In the genomic region with DNA sequence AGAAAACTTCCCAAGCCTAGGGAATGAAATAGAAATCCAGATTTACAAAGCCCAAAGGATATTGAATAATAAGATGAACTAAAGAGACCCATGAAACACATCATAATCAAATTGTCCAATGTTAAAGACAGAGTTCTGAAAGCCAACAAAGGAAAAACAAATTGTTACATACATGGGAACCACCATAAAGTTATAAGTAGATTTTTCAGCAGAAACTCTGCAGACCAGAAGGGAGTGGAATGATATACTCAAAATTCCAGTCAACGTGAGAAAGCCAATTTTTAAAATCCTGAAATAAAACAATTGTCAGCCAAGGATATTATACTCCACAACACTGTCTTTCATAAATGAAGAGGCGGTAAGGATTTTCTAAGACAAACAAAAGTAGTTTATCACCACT, we compare ENCODE assay signal across 31 cellular contexts. TPM values are rescaled to one million over a fixed set of nuclear protein-coding genes. Genes with fewer than 3 reads are reported as not detected.
DNase-seq lines count a peak whose midpoint lies in the region; ATAC-seq, FAIRE-seq and TF ChIP-seq lines count a peak whose summit lies in the region.
"Had no signal": no experiment of that assay in that cellular context is flagged by ENCODE, and none has a peak within 500 bp of the region (broad histone marks: within the 10 kb centered on the region; RNA-seq: fewer than 3 reads in every experiment).

No MANE protein-coding gene starts in this region.

- H3K9ac ChIP-seq in K562 (ENCODE audit: insufficient read depth in 1 of 2, low read depth in 2 of 2, low read length in 2 of 2), result no peak overlapping the region
- H3K9ac ChIP-seq: BLaER1; BLaER1 treated with 17β-estradiol and CSF1 and Interleukin-3, amounts not matched to agents 10 nM and 100 nM had no signal

- H3K27ac ChIP-seq in HEK293 (ENCODE audit: extremely low read depth, low read depth, low read length), result no peak overlapping the region
- no peak overlapping the region for H3K27ac ChIP-seq in K562 (ENCODE audit: extremely low read depth, low read depth, low read length)
- H3K27ac ChIP-seq: 22Rv1; A549; BLaER1; BLaER1 treated with 17β-estradiol and CSF1 and Interleukin-3, amounts not matched to agents 10 nM and 100 nM; C4-2B had no signal

- WGBS in K562 (ENCODE audit: insufficient coverage, low coverage, missing lambda C conversion rate), result 12% methylated on average over 2 of the region's 2 CpGs

- H3K4me2 ChIP-seq in K562 (ENCODE audit: insufficient read depth, low read length), result no peak overlapping the region
- H3K4me2 ChIP-seq: A549; BLaER1; BLaER1 treated with 17β-estradiol and CSF1 and Interleukin-3, amounts not matched to agents 10 nM and 100 nM had no signal

- no peak for TF ChIP-seq POLR2A in K562 (conservative IDR thresholded peaks at IDR 0.05)

- no peak for ATAC-seq in K562
- ATAC-seq: A549; CD8-positive, alpha-beta T cell had no signal

- no peak for FAIRE-seq in K562 (lab: Jason Lieb, UNC)
- FAIRE-seq: A204.1, A549, D721Med had no signal

- no TSS peak for BruUV-seq in K562 (replicated peaks; lab: Mats Ljungman, UMichigan)

- in situ Hi-C loops in K562 (cut with MboI), result no loop called here

- no peaks in the 10 kb centered on the region for H4K20me1 ChIP-seq in K562 (replicated peaks; ENCODE audit: control insufficient read depth, insufficient read depth, low read length)
- H4K20me1 ChIP-seq: BLaER1; BLaER1 treated with 17β-estradiol and CSF1 and Interleukin-3, amounts not matched to agents 10 nM and 100 nM had no signal

- H3K9me3 ChIP-seq in HEK293 (ENCODE audit: control insufficient read depth, insufficient read depth, low read depth, low read length) (no peaks in the 10 kb centered on the region; the same call in 1 of the 2 replicates), K562 (replicated peaks; ENCODE audit: control insufficient read depth, insufficient read depth, low read depth, low read length) (no peaks in the 10 kb centered on the region)
- H3K9me3 ChIP-seq: A549, BE2C had no signal

- no peak for DNase-seq in K562 (ENCODE audit: extremely low read depth in 1 of 4, low spot score in 3 of 4)
- no peak for DNase-seq in posterior cingulate gyrus
- no peak for DNase-seq in NOMO-1 treated with DMSO at 0.1 percent for 48 hours (lab: John Stamatoyannopoulos, UW; ENCODE audit: unreplicated experiment)
- DNase-seq: 8988T; ACHN; AML-193; BE2C; C1 segment of cervical spinal cord; Caco-2; Calu3; CD4-positive, alpha-beta memory T cell; CD4-positive, alpha-beta T cell; CD4-positive, CD25-positive, alpha-beta regulatory T cell; CD8-positive, alpha-beta memory T cell; CD8-positive, alpha-beta T cell; COR-L47; DMS 273 treated with DMSO at 0.1 percent for 48 hours; DMS153; DMS53; DMS79; DMS79 treated with DMSO at 0.1 percent for 48 hours; DND-41; EL had no signal

- no peak for TF ChIP-seq EP300 in K562 (IDR thresholded peaks at IDR 0.05; ENCODE audit: low read length)

- peaks cover 3 to 14% of the 10 kb centered on the region in 2 experiments; a peak in 3 of 5 replicates for H3K27me3 ChIP-seq in K562 (ENCODE audit: control insufficient read depth in 2 of 2, insufficient read depth in 2 of 2, low read length in 2 of 2)
- H3K27me3 ChIP-seq: BE2C, BLaER1 had no signal

- no peaks in the 10 kb centered on the region for H3K4me1 ChIP-seq in HEK293 (ENCODE audit: control insufficient read depth, insufficient read depth, low read length)
- H3K4me1 ChIP-seq in K562 (replicated peaks in 1 of 2; ENCODE audit: control insufficient read depth in 2 of 2, insufficient read depth in 2 of 2, low read length in 2 of 2), result peaks cover 0 to 13% of the 10 kb centered on the region in 2 experiments; a peak in 3 of 5 replicates
- H3K4me1 ChIP-seq: A549, BE2C, BLaER1, Caco-2 had no signal

- no peak for TF ChIP-seq RAD21 in K562 (CRISPR knock-in tag; conservative IDR thresholded peaks at IDR 0.05 in 1 of 2, IDR thresholded peaks at IDR 0.05 in 1 of 2)

- H3K36me3 ChIP-seq in HEK293 (ENCODE audit: control insufficient read depth in 2 of 2, insufficient read depth in 1 of 2, low read length in 2 of 2) (no peaks in the 10 kb centered on the region), K562 (ENCODE audit: control insufficient read depth, insufficient read depth, low read length) (no peaks in the 10 kb centered on the region)
- H3K36me3 ChIP-seq: BE2C; BLaER1; BLaER1 treated with 17β-estradiol and CSF1 and Interleukin-3, amounts not matched to agents 10 nM and 100 nM had no signal

- H3K4me3 ChIP-seq in HEK293 (ENCODE audit: low read depth, low read length) (no peak overlapping the region), K562 (no peak overlapping the region)
- H3K4me3 ChIP-seq: A549; BLaER1; BLaER1 treated with 17β-estradiol and CSF1 and Interleukin-3, amounts not matched to agents 10 nM and 100 nM had no signal

- CTCF ChIA-PET in HEK293 (lab: Yijun Ruan, JAX), result interaction anchor here (0.6 kb wide), 1 partner anchor 233 kb away, joined by 3 read pairs; no protein-coding TSS in a partner anchor
- CTCF ChIA-PET in K562 (lab: Yijun Ruan, JAX; ENCODE audit: low intra/inter-chr PET ratio), result no interaction called here

- POLR2A ChIA-PET in HEK293 (lab: Yijun Ruan, JAX) (interaction anchor here (1.2 kb wide), 1 partner anchor 106 kb away, joined by 3 read pairs; the partner anchor contains the start of genes EXOC8 and SPRTN), K562 (lab: Yijun Ruan, JAX) (no interaction called here)

- intact Hi-C loops in K562 (cut with micrococcal nuclease) (no loop called here), posterior cingulate gyrus (cut with DNase I) (no loop called here)

- H2AFZ ChIP-seq in K562 (ENCODE audit: low read depth, low read length), result no peak overlapping the region

- no peaks in the 10 kb centered on the region for H3K9me1 ChIP-seq in K562 (ENCODE audit: control insufficient read depth, insufficient read depth, low read length)

- no peaks in the 10 kb centered on the region for H3K79me2 ChIP-seq in K562 (ENCODE audit: control insufficient read depth, insufficient read depth, low read length)

- TF ChIP-seq CTCF in HEK293 (tag by site-specific recombination; IDR thresholded peaks at IDR 0.05), result no peak
- no peak for TF ChIP-seq CTCF in K562 (IDR thresholded peaks at IDR 0.05 in 2 of 3, conservative IDR thresholded peaks at IDR 0.05 in 1 of 3; ENCODE audit: insufficient read depth in 2 of 3, low read depth in 1 of 3, low read length in 3 of 3)

TF ChIP-seq in HEK293, 187 proteins besides CTCF, POLR2A, EP300 and RAD21:
- peak; percentile 94 for TF ChIP-seq ZNF791 (tag by site-specific recombination; IDR thresholded peaks at IDR 0.05)
- TF ChIP-seq SETDB1 (IDR thresholded peaks at IDR 0.05; ENCODE audit: insufficient read length, low read length), result peak; percentile 58
- no peak for TF ChIP-seq ZNF169 (tag by site-specific recombination; IDR thresholded peaks at IDR 0.05)

TF ChIP-seq in K562, 482 proteins besides CTCF, POLR2A, EP300 and RAD21:
- TF ChIP-seq ZNF512 (tag; IDR thresholded peaks at IDR 0.05) (peak; percentile 70), FOXP1 (CRISPR knock-in tag; IDR thresholded peaks at IDR 0.05) (no peak)

RNA-seq across cellular contexts. Expression of gene EGLN1, which starts 22.0 kb away (rescaled TPM):
- 9.0 and 24.6 TPM in 2 replicates for total RNA-seq in K562 (2011; cell fraction: chromatin; rRNA removed; ENCODE audit: low replicate concordance)
- total RNA-seq in K562 (2011; cell fraction: nucleolus; rRNA removed), result 8.0 and 10.8 TPM in 2 replicates
- total RNA-seq in K562 (2011; cell fraction: nucleoplasm; rRNA removed), result 13.1 and 13.6 TPM in 2 replicates
- total RNA-seq in K562 (2014; rRNA removed) (18.4 TPM in 2 replicates), K562 (2014; rRNA removed; fragmentation: Illumina TruSeq; extraction: Trizol) (30.7 and 31.8 TPM in 2 replicates), K562 (2015; rRNA removed; fragmentation: Illumina TruSeq; extraction: Trizol) (31.4 and 32.9 TPM in 2 replicates), K562 (2021) (24.6 and 25.0 TPM in 2 replicates)
- polyA plus RNA-seq in K562 (2011; rRNA removed) (38.2 and 54.3 TPM in 2 replicates), K562 (2014; fragmentation: Illumina TruSeq; extraction: Trizol) (27.1 and 29.3 TPM in 2 replicates), K562 (2014; fragmentation: Nextera tagmentation; extraction: Ambion mirVana) (1 to 10 TPM; 5.2 to 5.6 TPM), K562 (2014; rRNA removed) (14.1 and 17.2 TPM in 2 replicates)
- polyA plus RNA-seq in K562 (2011; cell fraction: cytosol; rRNA removed), result 13.5 and 21.9 TPM in 2 replicates
- polyA plus RNA-seq in K562 (2011; cell fraction: nucleus; rRNA removed), result 6.9 and 13.0 TPM in 2 replicates
- 18.9 and 39.6 TPM in 2 replicates for polyA plus RNA-seq in K562 (2012)
- 106 and 110 TPM in 2 replicates for polyA minus RNA-seq in K562 (2011; rRNA and poly(A)+ RNA removed)
- polyA minus RNA-seq in K562 (2011; cell fraction: cytosol; rRNA and poly(A)+ RNA removed), result 25.7 and 40.9 TPM in 2 replicates
- 13.1 and 21.5 TPM in 2 replicates for polyA minus RNA-seq in K562 (2011; cell fraction: nucleus; rRNA and poly(A)+ RNA removed)

Comparison
In these comparisons a context has a peak if more than half of its experiments do, and no peak if none do; other contexts are left out.
1. Of the 44 proteins assayed by ChIP-seq in both K562 and HEK293: peak only in K562: none; only in HEK293: SETDB1; in both: none; in neither: 43.